ENCODE assay signal across 1 cellular context in the genomic region with DNA sequence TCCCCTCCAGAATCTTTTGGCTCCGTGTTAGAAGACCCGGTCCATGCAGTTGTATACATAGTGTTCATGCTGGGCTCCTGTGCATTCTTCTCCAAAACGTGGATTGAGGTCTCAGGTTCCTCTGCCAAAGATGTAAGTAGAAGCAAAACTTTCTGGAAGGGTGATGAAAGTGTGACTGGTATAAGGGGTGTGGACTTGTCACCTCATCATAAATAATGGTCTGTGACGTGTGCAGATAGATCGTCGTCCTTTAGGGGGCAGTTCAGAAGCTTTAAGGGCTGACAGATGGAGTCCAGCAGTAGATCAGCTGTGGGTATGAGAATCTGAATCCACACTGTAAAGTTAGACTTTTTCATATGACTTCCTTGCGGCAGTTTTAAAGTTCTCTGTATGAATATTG.
TF ChIP-seq lines count a peak whose summit lies in the region.

No MANE protein-coding gene starts in this region.

TF ChIP-seq in K562, 482 proteins besides CTCF, POLR2A, EP300 and RAD21:
- TF ChIP-seq HMG20B (CRISPR knock-in tag; IDR thresholded peaks at IDR 0.05), result no peak
- TF ChIP-seq HMG20A (CRISPR knock-in tag; conservative IDR thresholded peaks at IDR 0.05), result no peak
- TF ChIP-seq, protein P1, sequence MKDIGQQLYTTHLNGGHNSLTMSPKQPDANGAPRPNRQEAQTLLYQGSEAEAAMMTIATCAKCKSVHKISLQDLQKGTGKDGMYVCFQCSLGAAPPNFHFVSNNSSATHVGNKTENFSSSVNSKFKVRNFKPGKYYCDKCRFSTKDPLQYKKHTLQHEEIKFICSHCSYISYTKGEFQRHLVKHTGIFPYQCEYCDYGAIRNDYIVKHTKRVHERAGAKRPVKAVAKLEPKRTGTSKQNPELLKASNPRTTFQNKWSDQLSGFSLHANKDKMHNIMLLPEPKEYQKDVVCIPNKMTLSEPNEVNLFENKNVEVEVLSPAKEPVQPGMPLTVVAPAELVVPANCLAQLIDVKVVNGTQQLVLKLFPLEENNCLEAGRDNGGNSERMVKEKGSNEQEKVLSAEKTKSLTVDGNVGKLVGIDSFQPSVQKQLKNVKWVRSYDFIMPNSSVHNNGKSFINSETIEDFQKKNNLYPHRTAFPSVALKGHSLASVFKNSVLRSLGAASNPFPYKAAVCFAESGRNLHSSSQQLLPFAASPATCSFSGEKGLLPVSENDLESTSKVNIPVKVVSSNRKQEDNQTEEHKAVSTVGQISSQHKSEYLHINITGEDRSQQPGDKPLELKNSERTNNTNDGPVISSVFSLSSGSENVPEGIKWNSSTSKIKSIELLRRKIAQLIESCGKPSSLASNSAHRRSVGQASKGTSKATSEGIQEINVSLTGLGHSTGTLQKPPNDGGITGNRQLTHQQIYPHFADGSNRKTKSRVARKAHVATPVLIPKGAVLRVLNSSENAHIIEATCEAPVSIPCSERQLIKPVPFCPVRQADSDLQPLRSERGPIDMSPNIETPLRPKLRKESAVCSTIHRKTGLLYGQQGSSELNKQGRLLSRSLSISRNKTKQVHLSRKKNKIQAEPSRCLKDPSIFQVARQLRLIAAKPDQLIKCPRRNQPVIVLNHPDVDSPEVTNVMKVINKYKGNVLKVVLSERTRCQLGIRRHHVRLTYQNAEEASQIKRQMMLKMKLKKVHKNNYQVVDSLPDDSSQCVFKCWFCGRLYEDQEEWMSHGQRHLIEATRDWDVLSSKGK (CRISPR knock-in tag; IDR thresholded peaks at IDR 0.05), result no peak
- TF ChIP-seq, protein P2, sequence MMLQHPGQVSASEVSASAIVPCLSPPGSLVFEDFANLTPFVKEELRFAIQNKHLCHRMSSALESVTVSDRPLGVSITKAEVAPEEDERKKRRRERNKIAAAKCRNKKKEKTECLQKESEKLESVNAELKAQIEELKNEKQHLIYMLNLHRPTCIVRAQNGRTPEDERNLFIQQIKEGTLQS (IDR thresholded peaks at IDR 0.05), result peak; percentile 59; the same call in 1 of the 2 replicates
- TF ChIP-seq, protein P2 (CRISPR knock-in tag; conservative IDR thresholded peaks at IDR 0.05), result no peak
- no peak for TF ChIP-seq ZNF583 (CRISPR knock-in tag; IDR thresholded peaks at IDR 0.05)
- TF ChIP-seq ZNF384 (IDR thresholded peaks at IDR 0.05; ENCODE audit: low read depth, low read length), result no peak
- no peak for TF ChIP-seq GATAD2B (IDR thresholded peaks at IDR 0.05; ENCODE audit: borderline replicate concordance)
- peak; percentile 95 for TF ChIP-seq MEIS2 (IDR thresholded peaks at IDR 0.05; ENCODE audit: partially characterized antibody)
- TF ChIP-seq, protein P3, sequence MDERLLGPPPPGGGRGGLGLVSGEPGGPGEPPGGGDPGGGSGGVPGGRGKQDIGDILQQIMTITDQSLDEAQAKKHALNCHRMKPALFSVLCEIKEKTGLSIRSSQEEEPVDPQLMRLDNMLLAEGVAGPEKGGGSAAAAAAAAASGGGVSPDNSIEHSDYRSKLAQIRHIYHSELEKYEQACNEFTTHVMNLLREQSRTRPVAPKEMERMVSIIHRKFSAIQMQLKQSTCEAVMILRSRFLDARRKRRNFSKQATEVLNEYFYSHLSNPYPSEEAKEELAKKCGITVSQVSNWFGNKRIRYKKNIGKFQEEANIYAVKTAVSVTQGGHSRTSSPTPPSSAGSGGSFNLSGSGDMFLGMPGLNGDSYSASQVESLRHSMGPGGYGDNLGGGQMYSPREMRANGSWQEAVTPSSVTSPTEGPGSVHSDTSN (CRISPR knock-in tag; IDR thresholded peaks at IDR 0.05; ENCODE audit: low read depth), result peak; percentile 20; the same call in 1 of the 2 replicates
- TF ChIP-seq, protein P3 (tag; conservative IDR thresholded peaks at IDR 0.05; ENCODE audit: low read depth), result peak; percentile 91
- TF ChIP-seq, protein P4, sequence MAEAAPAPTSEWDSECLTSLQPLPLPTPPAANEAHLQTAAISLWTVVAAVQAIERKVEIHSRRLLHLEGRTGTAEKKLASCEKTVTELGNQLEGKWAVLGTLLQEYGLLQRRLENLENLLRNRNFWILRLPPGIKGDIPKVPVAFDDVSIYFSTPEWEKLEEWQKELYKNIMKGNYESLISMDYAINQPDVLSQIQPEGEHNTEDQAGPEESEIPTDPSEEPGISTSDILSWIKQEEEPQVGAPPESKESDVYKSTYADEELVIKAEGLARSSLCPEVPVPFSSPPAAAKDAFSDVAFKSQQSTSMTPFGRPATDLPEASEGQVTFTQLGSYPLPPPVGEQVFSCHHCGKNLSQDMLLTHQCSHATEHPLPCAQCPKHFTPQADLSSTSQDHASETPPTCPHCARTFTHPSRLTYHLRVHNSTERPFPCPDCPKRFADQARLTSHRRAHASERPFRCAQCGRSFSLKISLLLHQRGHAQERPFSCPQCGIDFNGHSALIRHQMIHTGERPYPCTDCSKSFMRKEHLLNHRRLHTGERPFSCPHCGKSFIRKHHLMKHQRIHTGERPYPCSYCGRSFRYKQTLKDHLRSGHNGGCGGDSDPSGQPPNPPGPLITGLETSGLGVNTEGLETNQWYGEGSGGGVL (CRISPR knock-in tag; IDR thresholded peaks at IDR 0.05), result no peak
- no peak for TF ChIP-seq MTA1 (IDR thresholded peaks at IDR 0.05; ENCODE audit: borderline replicate concordance)
- TF ChIP-seq GABPB2 (CRISPR knock-in tag; conservative IDR thresholded peaks at IDR 0.05), result no peak
- peak; percentile 76 for TF ChIP-seq CREM (IDR thresholded peaks at IDR 0.05; ENCODE audit: low read depth)
- no peak for TF ChIP-seq ZNF184 (CRISPR knock-in tag; IDR thresholded peaks at IDR 0.05)
- TF ChIP-seq, protein P5, sequence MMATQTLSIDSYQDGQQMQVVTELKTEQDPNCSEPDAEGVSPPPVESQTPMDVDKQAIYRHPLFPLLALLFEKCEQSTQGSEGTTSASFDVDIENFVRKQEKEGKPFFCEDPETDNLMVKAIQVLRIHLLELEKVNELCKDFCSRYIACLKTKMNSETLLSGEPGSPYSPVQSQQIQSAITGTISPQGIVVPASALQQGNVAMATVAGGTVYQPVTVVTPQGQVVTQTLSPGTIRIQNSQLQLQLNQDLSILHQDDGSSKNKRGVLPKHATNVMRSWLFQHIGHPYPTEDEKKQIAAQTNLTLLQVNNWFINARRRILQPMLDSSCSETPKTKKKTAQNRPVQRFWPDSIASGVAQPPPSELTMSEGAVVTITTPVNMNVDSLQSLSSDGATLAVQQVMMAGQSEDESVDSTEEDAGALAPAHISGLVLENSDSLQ (IDR thresholded peaks at IDR 0.05), result peak; percentile 89
- no peak for TF ChIP-seq ATF1 (CRISPR knock-in tag; IDR thresholded peaks at IDR 0.05)
- TF ChIP-seq ATF1 (tag; IDR thresholded peaks at IDR 0.05), result peak; percentile 53
- TF ChIP-seq, protein P6, sequence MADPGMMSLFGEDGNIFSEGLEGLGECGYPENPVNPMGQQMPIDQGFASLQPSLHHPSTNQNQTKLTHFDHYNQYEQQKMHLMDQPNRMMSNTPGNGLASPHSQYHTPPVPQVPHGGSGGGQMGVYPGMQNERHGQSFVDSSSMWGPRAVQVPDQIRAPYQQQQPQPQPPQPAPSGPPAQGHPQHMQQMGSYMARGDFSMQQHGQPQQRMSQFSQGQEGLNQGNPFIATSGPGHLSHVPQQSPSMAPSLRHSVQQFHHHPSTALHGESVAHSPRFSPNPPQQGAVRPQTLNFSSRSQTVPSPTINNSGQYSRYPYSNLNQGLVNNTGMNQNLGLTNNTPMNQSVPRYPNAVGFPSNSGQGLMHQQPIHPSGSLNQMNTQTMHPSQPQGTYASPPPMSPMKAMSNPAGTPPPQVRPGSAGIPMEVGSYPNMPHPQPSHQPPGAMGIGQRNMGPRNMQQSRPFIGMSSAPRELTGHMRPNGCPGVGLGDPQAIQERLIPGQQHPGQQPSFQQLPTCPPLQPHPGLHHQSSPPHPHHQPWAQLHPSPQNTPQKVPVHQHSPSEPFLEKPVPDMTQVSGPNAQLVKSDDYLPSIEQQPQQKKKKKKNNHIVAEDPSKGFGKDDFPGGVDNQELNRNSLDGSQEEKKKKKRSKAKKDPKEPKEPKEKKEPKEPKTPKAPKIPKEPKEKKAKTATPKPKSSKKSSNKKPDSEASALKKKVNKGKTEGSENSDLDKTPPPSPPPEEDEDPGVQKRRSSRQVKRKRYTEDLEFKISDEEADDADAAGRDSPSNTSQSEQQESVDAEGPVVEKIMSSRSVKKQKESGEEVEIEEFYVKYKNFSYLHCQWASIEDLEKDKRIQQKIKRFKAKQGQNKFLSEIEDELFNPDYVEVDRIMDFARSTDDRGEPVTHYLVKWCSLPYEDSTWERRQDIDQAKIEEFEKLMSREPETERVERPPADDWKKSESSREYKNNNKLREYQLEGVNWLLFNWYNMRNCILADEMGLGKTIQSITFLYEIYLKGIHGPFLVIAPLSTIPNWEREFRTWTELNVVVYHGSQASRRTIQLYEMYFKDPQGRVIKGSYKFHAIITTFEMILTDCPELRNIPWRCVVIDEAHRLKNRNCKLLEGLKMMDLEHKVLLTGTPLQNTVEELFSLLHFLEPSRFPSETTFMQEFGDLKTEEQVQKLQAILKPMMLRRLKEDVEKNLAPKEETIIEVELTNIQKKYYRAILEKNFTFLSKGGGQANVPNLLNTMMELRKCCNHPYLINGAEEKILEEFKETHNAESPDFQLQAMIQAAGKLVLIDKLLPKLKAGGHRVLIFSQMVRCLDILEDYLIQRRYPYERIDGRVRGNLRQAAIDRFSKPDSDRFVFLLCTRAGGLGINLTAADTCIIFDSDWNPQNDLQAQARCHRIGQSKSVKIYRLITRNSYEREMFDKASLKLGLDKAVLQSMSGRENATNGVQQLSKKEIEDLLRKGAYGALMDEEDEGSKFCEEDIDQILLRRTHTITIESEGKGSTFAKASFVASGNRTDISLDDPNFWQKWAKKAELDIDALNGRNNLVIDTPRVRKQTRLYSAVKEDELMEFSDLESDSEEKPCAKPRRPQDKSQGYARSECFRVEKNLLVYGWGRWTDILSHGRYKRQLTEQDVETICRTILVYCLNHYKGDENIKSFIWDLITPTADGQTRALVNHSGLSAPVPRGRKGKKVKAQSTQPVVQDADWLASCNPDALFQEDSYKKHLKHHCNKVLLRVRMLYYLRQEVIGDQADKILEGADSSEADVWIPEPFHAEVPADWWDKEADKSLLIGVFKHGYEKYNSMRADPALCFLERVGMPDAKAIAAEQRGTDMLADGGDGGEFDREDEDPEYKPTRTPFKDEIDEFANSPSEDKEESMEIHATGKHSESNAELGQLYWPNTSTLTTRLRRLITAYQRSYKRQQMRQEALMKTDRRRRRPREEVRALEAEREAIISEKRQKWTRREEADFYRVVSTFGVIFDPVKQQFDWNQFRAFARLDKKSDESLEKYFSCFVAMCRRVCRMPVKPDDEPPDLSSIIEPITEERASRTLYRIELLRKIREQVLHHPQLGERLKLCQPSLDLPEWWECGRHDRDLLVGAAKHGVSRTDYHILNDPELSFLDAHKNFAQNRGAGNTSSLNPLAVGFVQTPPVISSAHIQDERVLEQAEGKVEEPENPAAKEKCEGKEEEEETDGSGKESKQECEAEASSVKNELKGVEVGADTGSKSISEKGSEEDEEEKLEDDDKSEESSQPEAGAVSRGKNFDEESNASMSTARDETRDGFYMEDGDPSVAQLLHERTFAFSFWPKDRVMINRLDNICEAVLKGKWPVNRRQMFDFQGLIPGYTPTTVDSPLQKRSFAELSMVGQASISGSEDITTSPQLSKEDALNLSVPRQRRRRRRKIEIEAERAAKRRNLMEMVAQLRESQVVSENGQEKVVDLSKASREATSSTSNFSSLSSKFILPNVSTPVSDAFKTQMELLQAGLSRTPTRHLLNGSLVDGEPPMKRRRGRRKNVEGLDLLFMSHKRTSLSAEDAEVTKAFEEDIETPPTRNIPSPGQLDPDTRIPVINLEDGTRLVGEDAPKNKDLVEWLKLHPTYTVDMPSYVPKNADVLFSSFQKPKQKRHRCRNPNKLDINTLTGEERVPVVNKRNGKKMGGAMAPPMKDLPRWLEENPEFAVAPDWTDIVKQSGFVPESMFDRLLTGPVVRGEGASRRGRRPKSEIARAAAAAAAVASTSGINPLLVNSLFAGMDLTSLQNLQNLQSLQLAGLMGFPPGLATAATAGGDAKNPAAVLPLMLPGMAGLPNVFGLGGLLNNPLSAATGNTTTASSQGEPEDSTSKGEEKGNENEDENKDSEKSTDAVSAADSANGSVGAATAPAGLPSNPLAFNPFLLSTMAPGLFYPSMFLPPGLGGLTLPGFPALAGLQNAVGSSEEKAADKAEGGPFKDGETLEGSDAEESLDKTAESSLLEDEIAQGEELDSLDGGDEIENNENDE (IDR thresholded peaks at IDR 0.05; ENCODE audit: low read depth, low read length), result no peak
TF ChIP-seq in K562: peak in this region for 6.
